ENCODE assay signal across 18 cellular contexts in the genomic region with DNA sequence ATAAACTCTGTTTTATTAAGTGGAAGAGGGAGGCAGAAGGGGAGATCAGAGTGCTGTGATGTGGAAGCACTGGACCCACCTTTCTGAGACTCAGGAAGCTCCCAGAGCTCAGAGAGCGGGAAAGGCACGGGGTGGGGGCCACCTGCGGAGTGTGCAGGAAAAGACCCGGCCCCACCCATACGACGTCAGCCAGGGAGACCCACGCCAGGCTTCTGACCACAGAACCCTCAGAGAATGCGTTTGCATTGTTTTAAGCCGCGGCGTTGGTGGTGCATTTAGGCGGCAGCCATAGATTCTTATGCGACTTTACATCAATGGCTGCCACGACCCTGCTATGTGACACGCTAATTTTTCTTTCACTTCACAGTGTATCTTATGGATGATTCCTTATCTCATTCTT.
A peak's percentile ranks its signal among the peaks of the same experiment; 100 is the strongest.
DNase-seq lines count a peak whose midpoint lies in the region; ATAC-seq and TF ChIP-seq lines count a peak whose summit lies in the region.
"Had no signal": no experiment of that assay in that cellular context is flagged by ENCODE, and none has a peak within 500 bp of the region (broad histone marks: within the 10 kb centered on the region; RNA-seq: fewer than 3 reads in every experiment).

No MANE protein-coding gene starts in this region.

- H3K27me3 ChIP-seq in heart left ventricle = peaks cover 0 to 44% (median 8%) of the 10 kb centered on the region in 9 donors
- no peaks in the 10 kb centered on the region for H3K27me3 ChIP-seq in neural progenitor cell
- H3K27me3 ChIP-seq: BLaER1 had no signal

- peaks cover 4% of the 10 kb centered on the region for H3K4me1 Mint-ChIP-seq in neural progenitor cell

- H3K4me2 ChIP-seq in neural progenitor cell = no peak overlapping the region
- H3K4me2 ChIP-seq: BLaER1, GM23338 had no signal

- intact Hi-C loops in Right ventricle myocardium inferior (cut with DNase I) (no loop called here), heart left ventricle (cut with DNase I) (no loop called here)

- WGBS in heart left ventricle, 4 donors = 67 to 75% (median 69%) methylated on average over 15 of the region's 15 CpGs

- H3K27ac Mint-ChIP-seq in neural progenitor cell = peak overlapping the region; percentile 29
- H3K27ac Mint-ChIP-seq: CD8-positive, alpha-beta T cell; GM23338; HFFc6 had no signal

- peaks cover 14% of the 10 kb centered on the region for H3K9me3 Mint-ChIP-seq in neural progenitor cell

- no peaks in the 10 kb centered on the region for H3K36me3 Mint-ChIP-seq in neural progenitor cell
- H3K36me3 Mint-ChIP-seq: CD8-positive, alpha-beta T cell had no signal

- H3K4me1 ChIP-seq in heart left ventricle (no peaks in the 10 kb centered on the region), neural progenitor cell (no peaks in the 10 kb centered on the region)
- H3K4me1 ChIP-seq: BLaER1 had no signal

- ATAC-seq in Right ventricle myocardium inferior (no peak), heart left ventricle (no peak), GM21360 (IDR thresholded peaks at IDR 0.05; ENCODE audit: unreplicated experiment) (no peak), HG02588 (IDR thresholded peaks at IDR 0.05; ENCODE audit: unreplicated experiment) (no peak), GM18520 (IDR thresholded peaks at IDR 0.05; ENCODE audit: unreplicated experiment) (no peak)
- ATAC-seq: CD8-positive, alpha-beta T cell; GM23338; HCT116 had no signal

- no peak overlapping the region for H2AFZ ChIP-seq in neural progenitor cell (replicated peaks)
- H2AFZ ChIP-seq: GM23338 had no signal

- peaks cover 0 to 20% (median 0%) of the 10 kb centered on the region in 12 donors for H3K9me3 ChIP-seq in heart left ventricle
- no peaks in the 10 kb centered on the region for H3K9me3 ChIP-seq in neural progenitor cell (ENCODE audit: low read depth)
- H3K9me3 ChIP-seq: BLaER1 had no signal

- TF ChIP-seq CTCF in heart left ventricle (IDR thresholded peaks at IDR 0.05) (no peak), neural progenitor cell (IDR thresholded peaks at IDR 0.05) (no peak)

- H3K79me2 ChIP-seq in neural progenitor cell (ENCODE audit: low read depth) = no peaks in the 10 kb centered on the region

- H3F3A ChIP-seq in neural progenitor cell (ENCODE audit: low read depth) = no peaks in the 10 kb centered on the region

- no peaks in the 10 kb centered on the region for H4K20me1 ChIP-seq in neural progenitor cell (ENCODE audit: low read depth)
- H4K20me1 ChIP-seq: BLaER1 had no signal

- H3K36me3 ChIP-seq in heart left ventricle (no peaks in the 10 kb centered on the region), neural progenitor cell (no peaks in the 10 kb centered on the region)
- H3K36me3 ChIP-seq: BLaER1 had no signal

- H3K9ac ChIP-seq in neural progenitor cell = no peak overlapping the region
- H3K9ac ChIP-seq: BLaER1 had no signal

- no peak for TF ChIP-seq POLR2A in heart left ventricle (IDR thresholded peaks at IDR 0.05)

- peak; percentile 3 for DNase-seq in Right ventricle myocardium inferior (ENCODE audit: missing footprints)
- DNase-seq in heart left ventricle = no peak
- peak; percentile 52 for DNase-seq in NCI-H69 (lab: John Stamatoyannopoulos, UW)
- no peak for DNase-seq in neural progenitor cell (ENCODE audit: low spot score)
- DNase-seq: 8988T; Calu3; CD8-positive, alpha-beta T cell; DMS53; DND-41; H7; HFFc6; IMR-90 had no signal

- H3K27ac ChIP-seq in heart left ventricle (no peak overlapping the region), neural progenitor cell (no peak overlapping the region)
- H3K27ac ChIP-seq: BLaER1 had no signal

- no peak overlapping the region for H3K4me3 ChIP-seq in heart left ventricle
- no peak overlapping the region for H3K4me3 ChIP-seq in neural progenitor cell
- H3K4me3 ChIP-seq: BLaER1, GM23338 had no signal

- H3K4me3 Mint-ChIP-seq in neural progenitor cell = no peak overlapping the region
- H3K4me3 Mint-ChIP-seq: CD8-positive, alpha-beta T cell; GM23338; HFFc6 had no signal

- H3K27me3 Mint-ChIP-seq in neural progenitor cell (ENCODE audit: insufficient read depth, low read depth) = peaks cover 16% of the 10 kb centered on the region

Comparison
In these comparisons a context has a peak if more than half of its experiments do, and no peak if none do; other contexts are left out.
1. DNase-seq: peak in Right ventricle myocardium inferior (single experiment) and NCI-H69 (single experiment); none in heart left ventricle (0 of 5) and neural progenitor cell (single experiment).